16 cellular contexts compared by ENCODE assay signal in genomic region chr15:83927704-83928391, GRCh38.
DNase-seq lines count a peak whose midpoint lies in the region; ATAC-seq and TF ChIP-seq lines count a peak whose summit lies in the region.
"Had no signal": no experiment of that assay in that cellular context is flagged by ENCODE, and none has a peak within 500 bp of the region (broad histone marks: within the 10 kb centered on the region; RNA-seq: fewer than 3 reads in every experiment).

No MANE protein-coding gene starts in this region.

- H3K9me3 Mint-ChIP-seq in natural killer cell treated with Interleukin-12 subunit alpha and Interleukin-12 subunit beta and Interleukin-15 and Interleukin-18, amount 100 ng/mL, for 72 hours = peaks cover 6% of the 10 kb centered on the region
- peaks cover 0 to 3% of the 10 kb centered on the region in 2 donors for H3K9me3 Mint-ChIP-seq in natural killer cell
- H3K9me3 Mint-ChIP-seq: stimulated activated memory B cell treated with anti-CD40 and anti-IgM and Interleukin-4, amounts not matched to agents 10 μg/mL and 1 μg/mL and 100 μg/mL, for 72 hours had no signal

- peaks cover 0 to 8% of the 10 kb centered on the region in 2 donors for H3K27me3 Mint-ChIP-seq in natural killer cell treated with Interleukin-12 subunit alpha and Interleukin-12 subunit beta and Interleukin-15 and Interleukin-18, amount 100 ng/mL, for 72 hours
- H3K27me3 Mint-ChIP-seq in natural killer cell (ENCODE audit: low read depth in 2 of 2) = peaks cover 2% of the 10 kb centered on the region in 2 donors

- H3K36me3 ChIP-seq in left ventricle myocardium inferior = peaks cover 6% of the 10 kb centered on the region
- H3K36me3 ChIP-seq: MG63 had no signal

- no peaks in the 10 kb centered on the region for H3K36me3 Mint-ChIP-seq in natural killer cell treated with Interleukin-12 subunit alpha and Interleukin-12 subunit beta and Interleukin-15 and Interleukin-18, amount 100 ng/mL, for 72 hours
- H3K36me3 Mint-ChIP-seq in natural killer cell = peaks cover 2% of the 10 kb centered on the region
- H3K36me3 Mint-ChIP-seq: brain; stimulated activated memory B cell treated with anti-CD40 and anti-IgM and Interleukin-4, amounts not matched to agents 10 μg/mL and 1 μg/mL and 100 μg/mL, for 72 hours had no signal

- no peak overlapping the region for H3K27ac ChIP-seq in left ventricle myocardium inferior (replicated peaks)
- H3K27ac ChIP-seq in caudate nucleus (ENCODE audit: low read depth, low read length) = no peak overlapping the region
- H3K27ac ChIP-seq: epithelial cell of prostate had no signal

- no peaks in the 10 kb centered on the region for H3K9me3 ChIP-seq in left ventricle myocardium inferior (replicated peaks)
- H3K9me3 ChIP-seq: MG63, SK-N-SH had no signal

- H3K4me3 Mint-ChIP-seq in natural killer cell treated with Interleukin-12 subunit alpha and Interleukin-12 subunit beta and Interleukin-15 and Interleukin-18, amount 100 ng/mL, for 72 hours = peak overlapping the region; percentile 81
- no peak overlapping the region for H3K4me3 Mint-ChIP-seq in natural killer cell
- H3K4me3 Mint-ChIP-seq: brain; nephron progenitor cell; stimulated activated memory B cell treated with anti-CD40 and anti-IgM and Interleukin-4, amounts not matched to agents 10 μg/mL and 1 μg/mL and 100 μg/mL, for 72 hours had no signal

- intact Hi-C loops in natural killer cell (cut with micrococcal nuclease) (no loop called here), left ventricle myocardium inferior (cut with micrococcal nuclease) (no loop called here)

- ATAC-seq in natural killer cell treated with Interleukin-12 subunit alpha and Interleukin-12 subunit beta and Interleukin-15 and Interleukin-18, amount 100 ng/mL, for 72 hours = peak in 1 of 2 donors; percentile 56
- no peak for ATAC-seq in natural killer cell
- peak; percentile 38 for ATAC-seq in GM21619 (IDR thresholded peaks at IDR 0.05; ENCODE audit: unreplicated experiment)
- peak; percentile 35 for ATAC-seq in HG03139 (IDR thresholded peaks at IDR 0.05; ENCODE audit: unreplicated experiment)
- ATAC-seq: stimulated activated memory B cell treated with anti-CD40 and anti-IgM and Interleukin-4, amounts not matched to agents 10 μg/mL and 1 μg/mL and 100 μg/mL, for 72 hours had no signal

- no peak overlapping the region for H3K4me3 ChIP-seq in left ventricle myocardium inferior
- H3K4me3 ChIP-seq: MG63 had no signal

- TF ChIP-seq CTCF in natural killer cell (IDR thresholded peaks at IDR 0.05) (no peak), left ventricle myocardium inferior (IDR thresholded peaks at IDR 0.05; ENCODE audit: borderline replicate concordance) (no peak)

- no peaks in the 10 kb centered on the region for H3K27me3 ChIP-seq in left ventricle myocardium inferior (ENCODE audit: low read depth)
- H3K27me3 ChIP-seq: MG63 had no signal

- peak overlapping the region in 1 of 2 donors; percentile 82 for H3K27ac Mint-ChIP-seq in natural killer cell treated with Interleukin-12 subunit alpha and Interleukin-12 subunit beta and Interleukin-15 and Interleukin-18, amount 100 ng/mL, for 72 hours
- H3K27ac Mint-ChIP-seq in natural killer cell = no peak overlapping the region
- H3K27ac Mint-ChIP-seq: brain; nephron progenitor cell; stimulated activated memory B cell treated with anti-CD40 and anti-IgM and Interleukin-4, amounts not matched to agents 10 μg/mL and 1 μg/mL and 100 μg/mL, for 72 hours had no signal

- DNase-seq in natural killer cell treated with Interleukin-12 subunit alpha and Interleukin-12 subunit beta and Interleukin-15 and Interleukin-18, amount 100 ng/mL, for 72 hours (ENCODE audit: low spot score) = no peak
- DNase-seq in natural killer cell (no peak), NCI-H146 (lab: John Stamatoyannopoulos, UW) (no peak), left ventricle myocardium inferior (no peak), NCI-H510A (lab: John Stamatoyannopoulos, UW) (no peak), caudate nucleus (lab: John Stamatoyannopoulos, UW) (no peak)
- DNase-seq: GDM1, MG63, NCI-H524, nephron progenitor cell, SK-N-SH had no signal

- H3K4me1 Mint-ChIP-seq in natural killer cell treated with Interleukin-12 subunit alpha and Interleukin-12 subunit beta and Interleukin-15 and Interleukin-18, amount 100 ng/mL, for 72 hours (ENCODE audit: low read depth in 2 of 2) = peaks cover 3 to 16% of the 10 kb centered on the region in 2 donors
- H3K4me1 Mint-ChIP-seq in natural killer cell = no peaks in the 10 kb centered on the region
- H3K4me1 Mint-ChIP-seq: brain; nephron progenitor cell; stimulated activated memory B cell treated with anti-CD40 and anti-IgM and Interleukin-4, amounts not matched to agents 10 μg/mL and 1 μg/mL and 100 μg/mL, for 72 hours had no signal

- peaks cover 15% of the 10 kb centered on the region for H3K4me1 ChIP-seq in left ventricle myocardium inferior

Comparison
In these comparisons a context has a peak if more than half of its experiments do, and no peak if none do; other contexts are left out.
1. ATAC-seq: peak in GM21619 (single experiment) and HG03139 (single experiment); none in natural killer cell (0 of 3).